Comparison of ENCODE assay signal across 8 cellular contexts in the genomic region with DNA sequence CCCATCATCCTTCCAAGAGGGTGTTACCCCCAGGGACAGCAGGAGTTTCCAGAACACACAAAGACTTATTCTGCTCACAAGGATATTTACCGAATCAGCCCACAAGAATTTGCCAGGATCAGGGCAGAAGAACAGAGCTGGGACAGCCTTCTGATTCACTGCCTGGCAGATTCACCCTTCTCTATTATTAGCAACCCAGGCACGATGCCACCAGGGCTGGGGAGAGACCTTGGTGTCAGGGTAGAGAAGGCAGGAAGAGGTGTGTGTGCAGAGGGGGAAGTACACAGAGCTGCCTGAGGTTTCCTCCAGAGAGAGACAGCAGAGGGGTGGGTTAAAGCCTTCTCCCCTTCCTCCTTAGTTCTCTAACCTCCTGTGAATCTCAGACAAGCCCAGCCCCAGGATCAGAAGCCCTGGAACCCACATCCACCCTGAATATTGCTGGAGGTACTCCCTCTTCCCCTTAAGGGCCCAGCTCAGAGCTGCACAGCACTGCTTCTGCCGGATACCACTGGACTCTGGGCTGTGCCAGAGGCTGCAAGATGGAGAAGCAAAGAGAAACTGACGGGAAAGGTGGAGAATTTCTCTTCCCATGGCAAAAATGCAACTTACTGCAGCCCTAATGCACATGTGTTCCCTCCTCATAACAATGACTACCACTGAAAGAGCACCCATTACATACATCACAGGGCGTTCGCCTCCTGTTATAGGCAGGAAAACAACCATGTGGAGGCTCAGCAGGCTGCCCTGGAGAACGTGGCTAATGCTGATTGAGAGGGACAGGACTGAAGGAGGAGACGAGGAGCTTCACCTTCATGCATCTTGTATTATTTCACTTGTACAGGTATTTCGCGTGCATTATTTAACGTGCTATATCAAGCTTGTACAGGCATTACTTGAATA.
DNase-seq lines count a peak whose midpoint lies in the region; ATAC-seq and TF ChIP-seq lines count a peak whose summit lies in the region.

No MANE protein-coding gene starts in this region.

- ATAC-seq in GM21390 (IDR thresholded peaks at IDR 0.05; ENCODE audit: unreplicated experiment) (peak; percentile 32), HG02970 (IDR thresholded peaks at IDR 0.05; ENCODE audit: low FRiP score, unreplicated experiment) (no peak)
- ATAC-seq in activated T-cell treated with anti-CD3 and anti-CD28 coated beads, Interleukin-2, amount 50 U/mL, for 72 hours (replicated peaks in 1 of 2), result peak; percentile 73 to 75

- H3K4me3 Mint-ChIP-seq in activated T-cell treated with anti-CD3 and anti-CD28 coated beads, Interleukin-2, amount 50 U/mL, for 72 hours, result peak overlapping the region; percentile 76 to 81

- peaks cover 18% of the 10 kb centered on the region for H3K4me1 ChIP-seq in osteoblast (ENCODE audit: insufficient read depth, low read length)

- H3K27ac ChIP-seq in osteoblast (ENCODE audit: low read depth, low read length), result peak overlapping the region; percentile 21

- POLR2A ChIA-PET in AG04449 (lab: Yijun Ruan, JAX), result interaction anchor here (0.6 to 1.3 kb wide), 4 partner anchors 13 to 139 kb away, joined by 3 to 7 read pairs (median 4); no protein-coding TSS in a partner anchor

- H3K27ac Mint-ChIP-seq in activated T-cell treated with anti-CD3 and anti-CD28 coated beads, Interleukin-2, amount 50 U/mL, for 72 hours, result peak overlapping the region; percentile 86

- CTCF ChIA-PET in AG04449 (lab: Yijun Ruan, JAX), result interaction anchor here (1.4 to 1.6 kb wide), 3 partner anchors 13 to 152 kb away, joined by 3 to 4 read pairs (median 3); no protein-coding TSS in a partner anchor

- no peaks in the 10 kb centered on the region for H3K27me3 Mint-ChIP-seq in activated T-cell treated with anti-CD3 and anti-CD28 coated beads, Interleukin-2, amount 50 U/mL, for 72 hours (ENCODE audit: low read depth)

- peaks cover 7 to 14% of the 10 kb centered on the region in 2 donors for H3K36me3 Mint-ChIP-seq in activated T-cell treated with anti-CD3 and anti-CD28 coated beads, Interleukin-2, amount 50 U/mL, for 72 hours (ENCODE audit: insufficient read depth in 2 of 2)

- H2AFZ ChIP-seq in osteoblast (ENCODE audit: low read length), result no peak overlapping the region

- TF ChIP-seq CTCF in AG04449 (IDR thresholded peaks at IDR 0.05; ENCODE audit: insufficient read depth, low read length, missing control alignments) (no peak), osteoblast (IDR thresholded peaks at IDR 0.05; ENCODE audit: extremely low read depth, low read depth, low read length) (no peak)

- peak overlapping the region; percentile 32 for H3K4me2 ChIP-seq in osteoblast (ENCODE audit: insufficient read depth, low read length)

- H3K4me3 ChIP-seq in AG04449 (ENCODE audit: low read depth, low read length) (no peak overlapping the region), osteoblast (ENCODE audit: insufficient read depth, low read length) (no peak overlapping the region)

- no peaks in the 10 kb centered on the region for H3K36me3 ChIP-seq in osteoblast (ENCODE audit: insufficient read depth, low read length)

- peak; percentile 69 for DNase-seq in AG04449 (ENCODE audit: low read depth, low spot score)
- DNase-seq in NCI-H446 (lab: John Stamatoyannopoulos, UW), result peak; percentile 80 to 91
- peak; percentile 74 to 76 for DNase-seq in activated T-cell treated with anti-CD3 and anti-CD28 coated beads, Interleukin-2, amount 50 U/mL, for 72 hours
- peak; percentile 95 for DNase-seq in fibroblast of gingiva (ENCODE audit: low read depth)
- DNase-seq in osteoblast (ENCODE audit: insufficient read length, low spot score, missing footprints), result peak; percentile 96
- DNase-seq in ureter (ENCODE audit: low spot score), result peak; percentile 90

- no peaks in the 10 kb centered on the region for H3K9me3 Mint-ChIP-seq in activated T-cell treated with anti-CD3 and anti-CD28 coated beads, Interleukin-2, amount 50 U/mL, for 72 hours

- H3K4me1 Mint-ChIP-seq in activated T-cell treated with anti-CD3 and anti-CD28 coated beads, Interleukin-2, amount 50 U/mL, for 72 hours (ENCODE audit: low read depth), result peaks cover 94% of the 10 kb centered on the region

- peaks cover 11% of the 10 kb centered on the region for H3K27me3 ChIP-seq in osteoblast (ENCODE audit: insufficient read depth, low read length)

- no peaks in the 10 kb centered on the region for H4K20me1 ChIP-seq in osteoblast (ENCODE audit: insufficient read depth, low read length)

- H3K9me3 ChIP-seq in osteoblast (ENCODE audit: low read depth, low read length), result no peaks in the 10 kb centered on the region

- no peaks in the 10 kb centered on the region for H3K79me2 ChIP-seq in osteoblast (ENCODE audit: insufficient read depth, low read length)
